In the genomic region with DNA sequence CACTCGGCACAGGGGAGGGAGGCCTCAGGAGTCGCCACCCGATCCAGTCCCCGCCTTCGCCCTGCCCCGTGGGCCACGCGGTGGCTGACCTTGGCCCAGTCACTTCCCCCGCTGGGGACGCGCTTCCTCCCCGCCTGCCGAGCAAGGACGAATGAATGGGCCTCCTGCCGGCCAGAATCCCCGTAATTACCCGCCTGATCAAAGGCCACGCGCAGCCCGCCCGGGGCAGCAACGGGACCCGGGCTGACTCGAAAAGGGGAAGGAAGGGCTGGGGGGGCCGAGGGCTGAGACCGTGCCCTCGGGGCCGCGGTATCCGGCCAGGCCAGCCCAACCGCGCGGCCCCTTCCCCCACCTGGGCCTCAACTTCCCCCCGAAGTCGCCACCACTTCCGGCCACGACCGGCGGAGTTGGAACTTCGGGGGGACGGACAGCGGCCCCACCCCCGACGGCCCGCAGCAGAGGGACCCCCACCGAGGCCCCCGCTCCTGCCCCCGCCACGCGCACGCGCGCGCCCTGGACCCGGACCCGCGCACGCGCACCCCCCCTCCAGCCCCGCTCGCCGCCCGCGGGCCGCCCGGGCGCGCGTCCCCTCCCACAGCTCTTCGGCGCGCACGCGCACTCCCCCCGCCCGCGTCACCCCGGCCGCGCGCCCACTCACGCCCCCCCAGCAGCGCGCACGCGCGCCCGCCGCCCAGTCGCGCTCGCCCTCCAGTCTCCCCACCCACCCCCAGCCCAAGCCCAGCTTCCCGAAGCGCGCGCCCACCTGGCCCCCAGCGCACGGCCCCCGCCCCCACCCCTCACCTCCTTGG, we compare ENCODE assay signal across 1 cellular context.
TF ChIP-seq lines count a peak whose summit lies in the region.

No MANE protein-coding gene starts in this region.

TF ChIP-seq in HEK293, 187 proteins besides CTCF, POLR2A, EP300 and RAD21 (continued from another document):
- TF ChIP-seq, protein P1, sequence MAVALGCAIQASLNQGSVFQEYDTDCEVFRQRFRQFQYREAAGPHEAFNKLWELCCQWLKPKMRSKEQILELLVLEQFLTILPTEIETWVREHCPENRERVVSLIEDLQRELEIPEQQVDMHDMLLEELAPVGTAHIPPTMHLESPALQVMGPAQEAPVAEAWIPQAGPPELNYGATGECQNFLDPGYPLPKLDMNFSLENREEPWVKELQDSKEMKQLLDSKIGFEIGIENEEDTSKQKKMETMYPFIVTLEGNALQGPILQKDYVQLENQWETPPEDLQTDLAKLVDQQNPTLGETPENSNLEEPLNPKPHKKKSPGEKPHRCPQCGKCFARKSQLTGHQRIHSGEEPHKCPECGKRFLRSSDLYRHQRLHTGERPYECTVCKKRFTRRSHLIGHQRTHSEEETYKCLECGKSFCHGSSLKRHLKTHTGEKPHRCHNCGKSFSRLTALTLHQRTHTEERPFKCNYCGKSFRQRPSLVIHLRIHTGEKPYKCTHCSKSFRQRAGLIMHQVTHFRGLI (tag by site-specific recombination; IDR thresholded peaks at IDR 0.05): peak; percentile 86
- TF ChIP-seq ZBTB8A (tag by site-specific recombination; IDR thresholded peaks at IDR 0.05): 0 out of 2 replicates have a peak, but pooled peaks have one; percentile 22
- peak; percentile 44; the same call in 1 of the 2 replicates for TF ChIP-seq SP7 (tag by site-specific recombination; IDR thresholded peaks at IDR 0.05)
- TF ChIP-seq ZNF335 (tag by site-specific recombination; conservative IDR thresholded peaks at IDR 0.05): peak; percentile 65
- TF ChIP-seq ZEB2 (tag by site-specific recombination; IDR thresholded peaks at IDR 0.05): 0 out of 2 replicates have a peak, but pooled peaks have one; percentile 20
- TF ChIP-seq, protein P2, sequence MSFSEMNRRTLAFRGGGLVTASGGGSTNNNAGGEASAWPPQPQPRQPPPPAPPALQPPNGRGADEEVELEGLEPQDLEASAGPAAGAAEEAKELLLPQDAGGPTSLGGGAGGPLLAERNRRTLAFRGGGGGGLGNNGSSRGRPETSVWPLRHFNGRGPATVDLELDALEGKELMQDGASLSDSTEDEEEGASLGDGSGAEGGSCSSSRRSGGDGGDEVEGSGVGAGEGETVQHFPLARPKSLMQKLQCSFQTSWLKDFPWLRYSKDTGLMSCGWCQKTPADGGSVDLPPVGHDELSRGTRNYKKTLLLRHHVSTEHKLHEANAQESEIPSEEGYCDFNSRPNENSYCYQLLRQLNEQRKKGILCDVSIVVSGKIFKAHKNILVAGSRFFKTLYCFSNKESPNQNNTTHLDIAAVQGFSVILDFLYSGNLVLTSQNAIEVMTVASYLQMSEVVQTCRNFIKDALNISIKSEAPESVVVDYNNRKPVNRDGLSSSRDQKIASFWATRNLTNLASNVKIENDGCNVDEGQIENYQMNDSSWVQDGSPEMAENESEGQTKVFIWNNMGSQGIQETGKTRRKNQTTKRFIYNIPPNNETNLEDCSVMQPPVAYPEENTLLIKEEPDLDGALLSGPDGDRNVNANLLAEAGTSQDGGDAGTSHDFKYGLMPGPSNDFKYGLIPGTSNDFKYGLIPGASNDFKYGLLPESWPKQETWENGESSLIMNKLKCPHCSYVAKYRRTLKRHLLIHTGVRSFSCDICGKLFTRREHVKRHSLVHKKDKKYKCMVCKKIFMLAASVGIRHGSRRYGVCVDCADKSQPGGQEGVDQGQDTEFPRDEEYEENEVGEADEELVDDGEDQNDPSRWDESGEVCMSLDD (tag by site-specific recombination; IDR thresholded peaks at IDR 0.05): peak; percentile 86
- TF ChIP-seq, protein P3, sequence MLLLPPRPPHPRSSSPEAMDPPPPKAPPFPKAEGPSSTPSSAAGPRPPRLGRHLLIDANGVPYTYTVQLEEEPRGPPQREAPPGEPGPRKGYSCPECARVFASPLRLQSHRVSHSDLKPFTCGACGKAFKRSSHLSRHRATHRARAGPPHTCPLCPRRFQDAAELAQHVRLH (tag by site-specific recombination; IDR thresholded peaks at IDR 0.05): 0 out of 2 replicates have a peak, but pooled peaks have one; percentile 23
- TF ChIP-seq ZNF660 (tag by site-specific recombination; IDR thresholded peaks at IDR 0.05): no peak
- peak; percentile 38; the same call in 1 of the 2 replicates for TF ChIP-seq ZNF561 (tag by site-specific recombination; IDR thresholded peaks at IDR 0.05; ENCODE audit: borderline replicate concordance)
- TF ChIP-seq ZNF184 (tag by site-specific recombination; IDR thresholded peaks at IDR 0.05): no peak
- TF ChIP-seq, protein P4, sequence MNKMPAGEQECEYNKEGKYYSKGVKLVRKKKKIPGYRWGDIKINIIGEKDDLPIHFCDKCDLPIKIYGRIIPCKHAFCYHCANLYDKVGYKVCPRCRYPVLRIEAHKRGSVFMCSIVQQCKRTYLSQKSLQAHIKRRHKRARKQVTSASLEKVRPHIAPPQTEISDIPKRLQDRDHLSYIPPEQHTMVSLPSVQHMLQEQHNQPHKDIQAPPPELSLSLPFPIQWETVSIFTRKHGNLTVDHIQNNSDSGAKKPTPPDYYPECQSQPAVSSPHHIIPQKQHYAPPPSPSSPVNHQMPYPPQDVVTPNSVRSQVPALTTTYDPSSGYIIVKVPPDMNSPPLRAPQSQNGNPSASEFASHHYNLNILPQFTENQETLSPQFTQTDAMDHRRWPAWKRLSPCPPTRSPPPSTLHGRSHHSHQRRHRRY (tag by site-specific recombination; IDR thresholded peaks at IDR 0.05): no peak
- TF ChIP-seq, protein P5, sequence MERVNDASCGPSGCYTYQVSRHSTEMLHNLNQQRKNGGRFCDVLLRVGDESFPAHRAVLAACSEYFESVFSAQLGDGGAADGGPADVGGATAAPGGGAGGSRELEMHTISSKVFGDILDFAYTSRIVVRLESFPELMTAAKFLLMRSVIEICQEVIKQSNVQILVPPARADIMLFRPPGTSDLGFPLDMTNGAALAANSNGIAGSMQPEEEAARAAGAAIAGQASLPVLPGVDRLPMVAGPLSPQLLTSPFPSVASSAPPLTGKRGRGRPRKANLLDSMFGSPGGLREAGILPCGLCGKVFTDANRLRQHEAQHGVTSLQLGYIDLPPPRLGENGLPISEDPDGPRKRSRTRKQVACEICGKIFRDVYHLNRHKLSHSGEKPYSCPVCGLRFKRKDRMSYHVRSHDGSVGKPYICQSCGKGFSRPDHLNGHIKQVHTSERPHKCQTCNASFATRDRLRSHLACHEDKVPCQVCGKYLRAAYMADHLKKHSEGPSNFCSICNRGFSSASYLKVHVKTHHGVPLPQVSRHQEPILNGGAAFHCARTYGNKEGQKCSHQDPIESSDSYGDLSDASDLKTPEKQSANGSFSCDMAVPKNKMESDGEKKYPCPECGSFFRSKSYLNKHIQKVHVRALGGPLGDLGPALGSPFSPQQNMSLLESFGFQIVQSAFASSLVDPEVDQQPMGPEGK (tag by site-specific recombination; IDR thresholded peaks at IDR 0.05): peak; percentile 72
- 0 out of 2 replicates have a peak, but pooled peaks have one; percentile 77 for TF ChIP-seq HOXC10 (CRISPR knock-in tag; IDR thresholded peaks at IDR 0.05)
- TF ChIP-seq BCL11B (tag by site-specific recombination; IDR thresholded peaks at IDR 0.05; ENCODE audit: low read depth): peak; percentile 94
- TF ChIP-seq, protein P6, sequence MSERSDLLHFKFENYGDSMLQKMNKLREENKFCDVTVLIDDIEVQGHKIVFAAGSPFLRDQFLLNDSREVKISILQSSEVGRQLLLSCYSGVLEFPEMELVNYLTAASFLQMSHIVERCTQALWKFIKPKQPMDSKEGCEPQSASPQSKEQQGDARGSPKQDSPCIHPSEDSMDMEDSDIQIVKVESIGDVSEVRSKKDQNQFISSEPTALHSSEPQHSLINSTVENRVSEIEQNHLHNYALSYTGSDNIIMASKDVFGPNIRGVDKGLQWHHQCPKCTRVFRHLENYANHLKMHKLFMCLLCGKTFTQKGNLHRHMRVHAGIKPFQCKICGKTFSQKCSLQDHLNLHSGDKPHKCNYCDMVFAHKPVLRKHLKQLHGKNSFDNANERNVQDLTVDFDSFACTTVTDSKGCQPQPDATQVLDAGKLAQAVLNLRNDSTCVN (tag by site-specific recombination; optimal IDR thresholded peaks at IDR 0.05): peak; percentile 73
- no peak for TF ChIP-seq ZNF830 (tag by site-specific recombination; IDR thresholded peaks at IDR 0.05; ENCODE audit: low read depth)
- TF ChIP-seq, protein P7, sequence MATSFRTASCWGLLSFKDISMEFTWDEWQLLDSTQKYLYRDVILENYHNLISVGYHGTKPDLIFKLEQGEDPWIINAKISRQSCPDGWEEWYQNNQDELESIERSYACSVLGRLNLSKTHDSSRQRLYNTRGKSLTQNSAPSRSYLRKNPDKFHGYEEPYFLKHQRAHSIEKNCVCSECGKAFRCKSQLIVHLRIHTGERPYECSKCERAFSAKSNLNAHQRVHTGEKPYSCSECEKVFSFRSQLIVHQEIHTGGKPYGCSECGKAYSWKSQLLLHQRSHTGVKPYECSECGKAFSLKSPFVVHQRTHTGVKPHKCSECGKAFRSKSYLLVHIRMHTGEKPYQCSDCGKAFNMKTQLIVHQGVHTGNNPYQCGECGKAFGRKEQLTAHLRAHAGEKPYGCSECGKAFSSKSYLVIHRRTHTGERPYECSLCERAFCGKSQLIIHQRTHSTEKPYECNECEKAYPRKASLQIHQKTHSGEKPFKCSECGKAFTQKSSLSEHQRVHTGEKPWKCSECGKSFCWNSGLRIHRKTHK (tag by site-specific recombination; IDR thresholded peaks at IDR 0.05): no peak
- peak; percentile 59 for TF ChIP-seq GLIS1 (tag by site-specific recombination; IDR thresholded peaks at IDR 0.05)
- 0 out of 2 replicates have a peak, but pooled peaks have one; percentile 25 for TF ChIP-seq ZNF341 (tag by site-specific recombination; IDR thresholded peaks at IDR 0.05; ENCODE audit: low read depth)
- TF ChIP-seq ZNF624 (tag by site-specific recombination; IDR thresholded peaks at IDR 0.05): no peak
- no peak for TF ChIP-seq ZNF350 (tag by site-specific recombination; IDR thresholded peaks at IDR 0.05)
- TF ChIP-seq, protein P8, sequence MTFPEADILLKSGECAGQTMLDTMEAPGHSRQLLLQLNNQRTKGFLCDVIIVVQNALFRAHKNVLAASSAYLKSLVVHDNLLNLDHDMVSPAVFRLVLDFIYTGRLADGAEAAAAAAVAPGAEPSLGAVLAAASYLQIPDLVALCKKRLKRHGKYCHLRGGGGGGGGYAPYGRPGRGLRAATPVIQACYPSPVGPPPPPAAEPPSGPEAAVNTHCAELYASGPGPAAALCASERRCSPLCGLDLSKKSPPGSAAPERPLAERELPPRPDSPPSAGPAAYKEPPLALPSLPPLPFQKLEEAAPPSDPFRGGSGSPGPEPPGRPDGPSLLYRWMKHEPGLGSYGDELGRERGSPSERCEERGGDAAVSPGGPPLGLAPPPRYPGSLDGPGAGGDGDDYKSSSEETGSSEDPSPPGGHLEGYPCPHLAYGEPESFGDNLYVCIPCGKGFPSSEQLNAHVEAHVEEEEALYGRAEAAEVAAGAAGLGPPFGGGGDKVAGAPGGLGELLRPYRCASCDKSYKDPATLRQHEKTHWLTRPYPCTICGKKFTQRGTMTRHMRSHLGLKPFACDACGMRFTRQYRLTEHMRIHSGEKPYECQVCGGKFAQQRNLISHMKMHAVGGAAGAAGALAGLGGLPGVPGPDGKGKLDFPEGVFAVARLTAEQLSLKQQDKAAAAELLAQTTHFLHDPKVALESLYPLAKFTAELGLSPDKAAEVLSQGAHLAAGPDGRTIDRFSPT (tag by site-specific recombination; IDR thresholded peaks at IDR 0.05): peak; percentile 44; the same call in 1 of the 2 replicates
- peak; percentile 50 for TF ChIP-seq ZXDB (tag by site-specific recombination; IDR thresholded peaks at IDR 0.05)
- TF ChIP-seq ZNF501 (tag by site-specific recombination; IDR thresholded peaks at IDR 0.05): peak; percentile 54; the same call in 1 of the 2 replicates
- TF ChIP-seq, protein P9, sequence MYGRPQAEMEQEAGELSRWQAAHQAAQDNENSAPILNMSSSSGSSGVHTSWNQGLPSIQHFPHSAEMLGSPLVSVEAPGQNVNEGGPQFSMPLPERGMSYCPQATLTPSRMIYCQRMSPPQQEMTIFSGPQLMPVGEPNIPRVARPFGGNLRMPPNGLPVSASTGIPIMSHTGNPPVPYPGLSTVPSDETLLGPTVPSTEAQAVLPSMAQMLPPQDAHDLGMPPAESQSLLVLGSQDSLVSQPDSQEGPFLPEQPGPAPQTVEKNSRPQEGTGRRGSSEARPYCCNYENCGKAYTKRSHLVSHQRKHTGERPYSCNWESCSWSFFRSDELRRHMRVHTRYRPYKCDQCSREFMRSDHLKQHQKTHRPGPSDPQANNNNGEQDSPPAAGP (tag by site-specific recombination; IDR thresholded peaks at IDR 0.05): no peak
- TF ChIP-seq, protein P10, sequence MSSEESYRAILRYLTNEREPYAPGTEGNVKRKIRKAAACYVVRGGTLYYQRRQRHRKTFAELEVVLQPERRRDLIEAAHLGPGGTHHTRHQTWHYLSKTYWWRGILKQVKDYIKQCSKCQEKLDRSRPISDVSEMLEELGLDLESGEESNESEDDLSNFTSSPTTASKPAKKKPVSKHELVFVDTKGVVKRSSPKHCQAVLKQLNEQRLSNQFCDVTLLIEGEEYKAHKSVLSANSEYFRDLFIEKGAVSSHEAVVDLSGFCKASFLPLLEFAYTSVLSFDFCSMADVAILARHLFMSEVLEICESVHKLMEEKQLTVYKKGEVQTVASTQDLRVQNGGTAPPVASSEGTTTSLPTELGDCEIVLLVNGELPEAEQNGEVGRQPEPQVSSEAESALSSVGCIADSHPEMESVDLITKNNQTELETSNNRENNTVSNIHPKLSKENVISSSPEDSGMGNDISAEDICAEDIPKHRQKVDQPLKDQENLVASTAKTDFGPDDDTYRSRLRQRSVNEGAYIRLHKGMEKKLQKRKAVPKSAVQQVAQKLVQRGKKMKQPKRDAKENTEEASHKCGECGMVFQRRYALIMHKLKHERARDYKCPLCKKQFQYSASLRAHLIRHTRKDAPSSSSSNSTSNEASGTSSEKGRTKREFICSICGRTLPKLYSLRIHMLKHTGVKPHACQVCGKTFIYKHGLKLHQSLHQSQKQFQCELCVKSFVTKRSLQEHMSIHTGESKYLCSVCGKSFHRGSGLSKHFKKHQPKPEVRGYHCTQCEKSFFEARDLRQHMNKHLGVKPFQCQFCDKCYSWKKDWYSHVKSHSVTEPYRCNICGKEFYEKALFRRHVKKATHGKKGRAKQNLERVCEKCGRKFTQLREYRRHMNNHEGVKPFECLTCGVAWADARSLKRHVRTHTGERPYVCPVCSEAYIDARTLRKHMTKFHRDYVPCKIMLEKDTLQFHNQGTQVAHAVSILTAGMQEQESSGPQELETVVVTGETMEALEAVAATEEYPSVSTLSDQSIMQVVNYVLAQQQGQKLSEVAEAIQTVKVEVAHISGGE (tag by site-specific recombination; conservative IDR thresholded peaks at IDR 0.05; ENCODE audit: low read depth): peak; percentile 76
- TF ChIP-seq ZBTB21 (tag by site-specific recombination; IDR thresholded peaks at IDR 0.05): no peak
- TF ChIP-seq ZNF132 (tag by site-specific recombination; IDR thresholded peaks at IDR 0.05; ENCODE audit: borderline replicate concordance): no peak
- peak; percentile 76 for TF ChIP-seq SP2 (tag by site-specific recombination; IDR thresholded peaks at IDR 0.05)
- 0 out of 2 replicates have a peak, but pooled peaks have one; percentile 29 for TF ChIP-seq ZBTB20 (tag by site-specific recombination; IDR thresholded peaks at IDR 0.05)
- TF ChIP-seq SP3 (tag by site-specific recombination; IDR thresholded peaks at IDR 0.05): peak; percentile 68
